Comparison of ENCODE assay signal across 18 cellular contexts in the genomic region with DNA sequence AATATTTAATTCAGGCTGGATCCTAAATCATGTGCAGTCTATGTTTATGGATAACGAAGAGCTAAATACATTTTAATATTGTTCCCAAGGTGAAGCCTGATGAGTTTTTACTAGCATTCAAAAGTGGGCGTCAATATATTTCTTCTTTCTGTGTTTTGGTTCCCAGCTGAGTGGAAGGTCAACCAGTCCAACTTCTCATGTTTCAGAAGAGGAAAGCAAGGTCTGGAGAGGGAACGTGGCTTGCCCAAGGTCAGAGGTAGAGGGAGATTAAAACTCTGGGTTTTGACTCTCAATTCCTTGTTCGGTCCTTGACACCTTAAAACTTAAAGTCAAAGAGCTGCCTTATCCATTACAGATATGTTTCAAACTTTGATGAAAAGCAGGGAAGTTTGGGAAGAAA. TPM values are rescaled to one million over a fixed set of nuclear protein-coding genes. Genes with fewer than 3 reads are reported as not detected.
A peak's percentile ranks its signal among the peaks of the same experiment; 100 is the strongest.
DNase-seq lines count a peak whose midpoint lies in the region; ATAC-seq, FAIRE-seq and TF ChIP-seq lines count a peak whose summit lies in the region.
"Had no signal": no experiment of that assay in that cellular context is flagged by ENCODE, and none has a peak within 500 bp of the region (broad histone marks: within the 10 kb centered on the region; RNA-seq: fewer than 3 reads in every experiment).

No MANE protein-coding gene starts in this region.

- H3F3A ChIP-seq in smooth muscle cell (ENCODE audit: low read depth): no peaks in the 10 kb centered on the region

- no peaks in the 10 kb centered on the region for H3K9me1 ChIP-seq in K562 (ENCODE audit: control insufficient read depth, insufficient read depth, low read length)

- peaks cover 0 to 32% of the 10 kb centered on the region in 2 experiments; a peak in 4 of 5 replicates for H3K4me1 ChIP-seq in K562 (replicated peaks in 1 of 2; ENCODE audit: control insufficient read depth in 2 of 2, insufficient read depth in 2 of 2, low read length in 2 of 2)
- H3K4me1 ChIP-seq in smooth muscle cell (ENCODE audit: low read depth): peaks cover 6% of the 10 kb centered on the region
- H3K4me1 ChIP-seq: HAP-1 had no signal

- H3K79me2 ChIP-seq in K562 (ENCODE audit: control insufficient read depth, insufficient read depth, low read length) (no peaks in the 10 kb centered on the region), smooth muscle cell (ENCODE audit: low read depth) (no peaks in the 10 kb centered on the region)

- no peak for TF ChIP-seq CTCF in K562 (IDR thresholded peaks at IDR 0.05 in 2 of 3, conservative IDR thresholded peaks at IDR 0.05 in 1 of 3; ENCODE audit: insufficient read depth in 2 of 3, low read depth in 1 of 3, low read length in 3 of 3)
- no peak for TF ChIP-seq CTCF in smooth muscle cell (IDR thresholded peaks at IDR 0.05; ENCODE audit: borderline replicate concordance, insufficient read depth, poor library complexity, severe bottlenecking)
- no peak for TF ChIP-seq CTCF in GM10266 (IDR thresholded peaks at IDR 0.05; ENCODE audit: control insufficient read depth, insufficient read depth, low read depth, missing control alignments)

- H3K27ac ChIP-seq in K562 (ENCODE audit: extremely low read depth, low read depth, low read length) (no peak overlapping the region), smooth muscle cell (ENCODE audit: low read depth) (no peak overlapping the region)

- H3K9ac ChIP-seq in K562 (ENCODE audit: insufficient read depth in 1 of 2, low read depth in 2 of 2, low read length in 2 of 2) (no peak overlapping the region), smooth muscle cell (ENCODE audit: low read depth) (no peak overlapping the region)

- no peak for DNase-seq in K562 (ENCODE audit: extremely low read depth in 1 of 4, low spot score in 3 of 4)
- peak; percentile 61 for DNase-seq in left kidney (ENCODE audit: low read depth, low spot score)
- no peak for DNase-seq in smooth muscle cell (lab: John Stamatoyannopoulos, UW; ENCODE audit: unreplicated experiment)
- DNase-seq in NCI-H1417 (lab: John Stamatoyannopoulos, UW): no peak
- DNase-seq in GM10266 (ENCODE audit: extremely low spot score): no peak
- DNase-seq: C1 segment of cervical spinal cord; Calu3; CD4-positive, alpha-beta memory T cell; COR-L47; DMS153; DND-41; GOT3 had no signal

- TF ChIP-seq RAD21 in K562 (CRISPR knock-in tag; conservative IDR thresholded peaks at IDR 0.05 in 1 of 2, IDR thresholded peaks at IDR 0.05 in 1 of 2): no peak

- WGBS in K562 (ENCODE audit: insufficient coverage, low coverage, missing lambda C conversion rate): 34% methylated on average over 4 of the region's 4 CpGs
- 86% methylated on average over 4 of the region's 4 CpGs for WGBS in smooth muscle cell (ENCODE audit: low lambda C conversion rate)

- H3K36me3 ChIP-seq in K562 (ENCODE audit: control insufficient read depth, insufficient read depth, low read length): no peaks in the 10 kb centered on the region
- no peaks in the 10 kb centered on the region for H3K36me3 ChIP-seq in smooth muscle cell (ENCODE audit: low read depth)
- H3K36me3 ChIP-seq: HAP-1 had no signal

- H3K4me2 ChIP-seq in K562 (ENCODE audit: insufficient read depth, low read length) (no peak overlapping the region), smooth muscle cell (no peak overlapping the region)

- ATAC-seq in K562: no peak
- ATAC-seq in GM19395 (IDR thresholded peaks at IDR 0.05; ENCODE audit: unreplicated experiment): no peak
- ATAC-seq: GM12878 had no signal

- TF ChIP-seq EP300 in K562 (IDR thresholded peaks at IDR 0.05; ENCODE audit: low read length): no peak

- CTCF ChIA-PET in K562 (lab: Yijun Ruan, JAX; ENCODE audit: low intra/inter-chr PET ratio): no interaction called here

- TF ChIP-seq POLR2A in K562 (conservative IDR thresholded peaks at IDR 0.05): no peak

- in situ Hi-C loops in K562 (cut with MboI): no loop called here

- H4K20me1 ChIP-seq in K562 (replicated peaks; ENCODE audit: control insufficient read depth, insufficient read depth, low read length) (no peaks in the 10 kb centered on the region), smooth muscle cell (ENCODE audit: low read depth) (no peaks in the 10 kb centered on the region)

- POLR2A ChIA-PET in K562 (lab: Yijun Ruan, JAX): interaction anchor here (0.5 to 0.9 kb wide), 3 partner anchors 8 to 245 kb away, joined by 3 read pairs; no protein-coding TSS in a partner anchor

- H2AFZ ChIP-seq in K562 (ENCODE audit: low read depth, low read length) (peak overlapping the region; percentile 61), smooth muscle cell (ENCODE audit: low read depth) (peak overlapping the region; percentile 18)

- BruUV-seq in K562 (replicated peaks; lab: Mats Ljungman, UMichigan): no TSS peak

- no peak overlapping the region for H3K4me3 ChIP-seq in K562
- no peak overlapping the region for H3K4me3 ChIP-seq in smooth muscle cell
- H3K4me3 ChIP-seq: GM12878, HAP-1 had no signal

- FAIRE-seq in K562 (lab: Jason Lieb, UNC): no peak
- FAIRE-seq: G401.6, GM12878, GM19239, H54 had no signal

- H3K27me3 ChIP-seq in K562 (ENCODE audit: control insufficient read depth in 2 of 2, insufficient read depth in 2 of 2, low read length in 2 of 2) (no peaks in the 10 kb centered on the region), smooth muscle cell (ENCODE audit: low read depth) (no peaks in the 10 kb centered on the region)

- no peaks in the 10 kb centered on the region for H3K9me3 ChIP-seq in K562 (replicated peaks; ENCODE audit: control insufficient read depth, insufficient read depth, low read depth, low read length)
- H3K9me3 ChIP-seq in smooth muscle cell (replicated peaks; ENCODE audit: low read depth): no peaks in the 10 kb centered on the region
- H3K9me3 ChIP-seq: HAP-1 had no signal

- intact Hi-C loops in K562 (cut with micrococcal nuclease): loop anchor here (10.0 kb wide), 3 partner anchors 73 to 293 kb away; no protein-coding TSS in a partner anchor

TF ChIP-seq in K562, 482 proteins besides CTCF, POLR2A, EP300 and RAD21:
- TF ChIP-seq, protein P1, sequence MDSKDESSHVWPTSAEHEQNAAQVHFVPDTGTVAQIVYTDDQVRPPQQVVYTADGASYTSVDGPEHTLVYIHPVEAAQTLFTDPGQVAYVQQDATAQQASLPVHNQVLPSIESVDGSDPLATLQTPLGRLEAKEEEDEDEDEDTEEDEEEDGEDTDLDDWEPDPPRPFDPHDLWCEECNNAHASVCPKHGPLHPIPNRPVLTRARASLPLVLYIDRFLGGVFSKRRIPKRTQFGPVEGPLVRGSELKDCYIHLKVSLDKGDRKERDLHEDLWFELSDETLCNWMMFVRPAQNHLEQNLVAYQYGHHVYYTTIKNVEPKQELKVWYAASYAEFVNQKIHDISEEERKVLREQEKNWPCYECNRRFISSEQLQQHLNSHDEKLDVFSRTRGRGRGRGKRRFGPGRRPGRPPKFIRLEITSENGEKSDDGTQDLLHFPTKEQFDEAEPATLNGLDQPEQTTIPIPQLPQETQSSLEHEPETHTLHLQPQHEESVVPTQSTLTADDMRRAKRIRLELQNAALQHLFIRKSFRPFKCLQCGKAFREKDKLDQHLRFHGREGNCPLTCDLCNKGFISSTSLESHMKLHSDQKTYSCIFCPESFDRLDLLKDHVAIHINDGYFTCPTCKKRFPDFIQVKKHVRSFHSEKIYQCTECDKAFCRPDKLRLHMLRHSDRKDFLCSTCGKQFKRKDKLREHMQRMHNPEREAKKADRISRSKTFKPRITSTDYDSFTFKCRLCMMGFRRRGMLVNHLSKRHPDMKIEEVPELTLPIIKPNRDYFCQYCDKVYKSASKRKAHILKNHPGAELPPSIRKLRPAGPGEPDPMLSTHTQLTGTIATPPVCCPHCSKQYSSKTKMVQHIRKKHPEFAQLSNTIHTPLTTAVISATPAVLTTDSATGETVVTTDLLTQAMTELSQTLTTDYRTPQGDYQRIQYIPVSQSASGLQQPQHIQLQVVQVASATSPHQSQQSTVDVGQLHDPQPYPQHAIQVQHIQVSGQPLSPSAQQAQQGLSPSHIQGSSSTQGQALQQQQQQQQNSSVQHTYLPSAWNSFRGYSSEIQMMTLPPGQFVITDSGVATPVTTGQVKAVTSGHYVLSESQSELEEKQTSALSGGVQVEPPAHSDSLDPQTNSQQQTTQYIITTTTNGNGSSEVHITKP (IDR thresholded peaks at IDR 0.05; ENCODE audit: partially characterized antibody): no peak
- TF ChIP-seq ESRRA (IDR thresholded peaks at IDR 0.05; ENCODE audit: borderline replicate concordance, low read depth): 0 out of 2 replicates have a peak, but pooled peaks have one; percentile 20
- no peak for TF ChIP-seq ZC3H11A (IDR thresholded peaks at IDR 0.05; ENCODE audit: low read depth, low read length)
- 0 out of 2 replicates have a peak, but pooled peaks have one; percentile 33 for TF ChIP-seq L3MBTL2 (IDR thresholded peaks at IDR 0.05)
TF ChIP-seq in K562: peak in this region for 2.

RNA-seq across cellular contexts. Expression of a gene that starts 57.9 kb away (rescaled TPM):
- 7.6 and 9.1 TPM in 2 replicates for total RNA-seq in K562 (2011; cell fraction: chromatin; rRNA removed; ENCODE audit: low replicate concordance)
- total RNA-seq in K562 (2011; cell fraction: nucleolus; rRNA removed): 13.3 and 13.7 TPM in 2 replicates
- total RNA-seq in K562 (2011; cell fraction: nucleoplasm; rRNA removed): 10.1 and 12.0 TPM in 2 replicates
- 37.0 and 46.8 TPM in 2 replicates for total RNA-seq in K562 (2014; rRNA removed)
- 17.7 and 17.8 TPM in 2 replicates for total RNA-seq in K562 (2014; rRNA removed; fragmentation: Illumina TruSeq; extraction: Trizol)
- total RNA-seq in K562 (2015; rRNA removed; fragmentation: Illumina TruSeq; extraction: Trizol): 24.0 and 24.9 TPM in 2 replicates
- total RNA-seq in K562 (2021): 30.5 and 39.1 TPM in 2 replicates
- 4.8 and 9.0 TPM in 2 replicates for polyA plus RNA-seq in K562 (2011; rRNA removed)
- 4.5 and 21.4 TPM in 2 replicates for polyA plus RNA-seq in K562 (2011; cell fraction: cytosol; rRNA removed)
- polyA plus RNA-seq in K562 (2011; cell fraction: nucleus; rRNA removed): 7.4 and 25.5 TPM in 2 replicates
- 45.6 and 82.2 TPM in 2 replicates for polyA plus RNA-seq in K562 (2012)
- polyA plus RNA-seq in K562 (2014; fragmentation: Illumina TruSeq; extraction: Trizol): 16.7 and 19.3 TPM in 2 replicates
- polyA plus RNA-seq in K562 (2014; fragmentation: Nextera tagmentation; extraction: Ambion mirVana): 1 to 10 TPM; 3.4 to 6.3 TPM
- 23.1 and 32.2 TPM in 2 replicates for polyA plus RNA-seq in K562 (2014; rRNA removed)
- polyA minus RNA-seq in K562 (2011; rRNA and poly(A)+ RNA removed): 2.8 and 7.0 TPM in 2 replicates
- polyA minus RNA-seq in K562 (2011; cell fraction: cytosol; rRNA and poly(A)+ RNA removed): 7.7 and 23.0 TPM in 2 replicates
- 12.7 and 22.8 TPM in 2 replicates for polyA minus RNA-seq in K562 (2011; cell fraction: nucleus; rRNA and poly(A)+ RNA removed)
- total RNA-seq in smooth muscle cell: 69.5 and 96.8 TPM in 2 replicates
- 52.0 and 59.9 TPM in 2 replicates for polyA plus RNA-seq in smooth muscle cell
- total RNA-seq: CD4-positive, alpha-beta memory T cell had no signal
